ENCODE assay signal across 8 cellular contexts in the genomic region with DNA sequence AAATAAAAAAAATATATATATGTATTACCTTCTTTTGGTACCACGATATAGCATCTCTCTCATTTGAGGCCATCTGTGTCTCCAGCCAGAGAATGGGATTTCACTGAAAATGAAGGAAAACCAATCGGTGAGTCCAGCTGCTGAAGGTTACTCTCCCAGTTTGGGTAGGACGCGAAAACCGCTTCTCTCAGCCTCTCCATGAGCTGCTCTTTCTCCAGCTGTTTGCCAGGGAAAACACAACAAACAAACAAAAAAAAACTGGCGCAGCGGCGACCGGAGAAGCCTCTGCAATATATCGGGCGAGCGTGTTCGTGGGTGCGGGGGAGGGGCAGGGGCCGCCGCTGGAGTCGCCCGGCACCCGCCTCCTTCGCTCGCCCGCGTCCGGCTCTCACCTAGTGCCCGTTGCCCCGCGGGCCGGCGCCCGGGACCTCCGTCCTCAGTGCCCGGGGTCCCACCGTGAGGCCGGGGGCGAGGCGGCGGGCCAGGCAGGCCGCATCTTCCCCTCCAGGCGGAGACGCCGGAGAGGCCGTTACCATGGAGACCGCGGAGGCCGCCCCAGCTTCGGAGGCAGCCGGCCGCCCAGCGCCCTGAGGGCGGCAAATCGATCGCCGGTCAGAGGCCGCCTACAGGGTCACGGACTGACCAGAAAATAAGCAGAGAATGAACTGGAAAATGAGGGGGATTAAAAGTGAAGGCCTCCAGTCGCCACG. TPM values are rescaled to one million over a fixed set of nuclear protein-coding genes. Genes with fewer than 3 reads are reported as not detected.
A peak's percentile ranks its signal among the peaks of the same experiment; 100 is the strongest.
DNase-seq lines count a peak whose midpoint lies in the region; ATAC-seq lines count a peak whose summit lies in the region.

No MANE protein-coding gene starts in this region.

- DNase-seq in NCI-H510A (lab: John Stamatoyannopoulos, UW) (peak; percentile 39), NCI-H510A treated with DMSO at 0.1 percent for 48 hours (lab: John Stamatoyannopoulos, UW) (no peak), NCI-H1694 treated with DMSO at 0.1 percent for 48 hours (lab: John Stamatoyannopoulos, UW) (peak; percentile 45), cerebellum (ENCODE audit: low spot score) (peak; percentile 68), kidney glomerular epithelial cell (lab: John Stamatoyannopoulos, UW) (peak; percentile 64)
- peak; percentile 76 for DNase-seq in activated CD4-positive, CD25-positive, alpha-beta regulatory T cell treated with anti-CD3 and anti-CD28 coated beads, Interleukin-2, amount 50 U/mL, for 72 hours
- DNase-seq in stimulated activated CD4-positive, alpha-beta T cell treated with anti-CD3 and anti-CD28 coated beads, Interleukin-1b, Interleukin-23, amount 100 ng/mL, for 48 hours: peak; percentile 58

- peak; percentile 57 for ATAC-seq in HG02763 (IDR thresholded peaks at IDR 0.05; ENCODE audit: unreplicated experiment)

RNA-seq across cellular contexts. Expression of a gene that starts 0.5 kb away (rescaled TPM):
- 48.9 TPM for total RNA-seq in cerebellum

RNA-seq across cellular contexts. Expression of a gene that starts 53.5 kb away (rescaled TPM):
- total RNA-seq in cerebellum: 44.6 TPM
